In genomic region chr7:87004956-87005355, GRCh38 we compare ENCODE assay signal across 25 cellular contexts.
"Had no signal": no experiment of that assay in that cellular context is flagged by ENCODE, and none has a peak within 500 bp of the region (broad histone marks: within the 10 kb centered on the region; RNA-seq: fewer than 3 reads in every experiment).

No MANE protein-coding gene starts in this region.

- H3K27me3 ChIP-seq: esophagus squamous epithelium, left lung, spleen, testis, transverse colon had no signal

- H3K27ac ChIP-seq: epithelial cell of prostate, left lung, testis, transverse colon, WERI-Rb-1 had no signal

- H3K4me3 ChIP-seq: esophagus squamous epithelium, left lung, lung, mucosa of descending colon, testis, transverse colon had no signal

- FAIRE-seq: astrocyte, endometrium had no signal

- H3K36me3 ChIP-seq: esophagus squamous epithelium, left lung, spleen, transverse colon, WERI-Rb-1 had no signal

- ATAC-seq: left lung; mucosa of descending colon; natural killer cell treated with Interleukin-12 subunit alpha and Interleukin-12 subunit beta and Interleukin-15 and Interleukin-18, amount 100 ng/mL, for 72 hours had no signal

- DNase-seq: activated CD4-positive, alpha-beta memory T cell treated with anti-CD3 and anti-CD28 coated beads for 36 hours; activated CD4-positive, alpha-beta T cell treated with anti-CD3 and anti-CD28 coated beads, Interleukin-2, amount 10 ng/mL, durations not matched to agents 24 days and 14 days; activated CD4-positive, CD25-positive, alpha-beta regulatory T cell treated with anti-CD3 and anti-CD28 coated beads, Interleukin-2, amount 50 U/mL, for 72 hours; activated CD8-positive, alpha-beta memory T cell treated with anti-CD3 and anti-CD28 coated beads, Interleukin-2, amount 50 U/mL, for 4 hours; activated gamma-delta T cell; activated naive CD4-positive, alpha-beta T cell treated with anti-CD3 and anti-CD28 coated beads, Interleukin-2, amount 10 ng/mL, durations not matched to agents 7 days and 5 days; activated naive CD8-positive, alpha-beta T cell treated with anti-CD3 and anti-CD28 coated beads, Interleukin-2, amount 10 ng/mL, durations not matched to agents 7 days and 5 days; activated T-cell treated with anti-CD3 and anti-CD28 coated beads, Interleukin-2, amount 50 U/mL, for 1 hour; effector CD4-positive, alpha-beta T cell; esophagus squamous epithelium; kidney glomerular epithelial cell; left lung; mucosa of descending colon; occipital lobe; spleen; stimulated activated naive CD4-positive, alpha-beta T cell; T1000; transverse colon; WERI-Rb-1 had no signal

- H3K9me3 ChIP-seq: esophagus squamous epithelium, left lung, mucosa of descending colon, spleen, testis, transverse colon had no signal
